ENCODE assay signal across 20 cellular contexts in the genomic region with DNA sequence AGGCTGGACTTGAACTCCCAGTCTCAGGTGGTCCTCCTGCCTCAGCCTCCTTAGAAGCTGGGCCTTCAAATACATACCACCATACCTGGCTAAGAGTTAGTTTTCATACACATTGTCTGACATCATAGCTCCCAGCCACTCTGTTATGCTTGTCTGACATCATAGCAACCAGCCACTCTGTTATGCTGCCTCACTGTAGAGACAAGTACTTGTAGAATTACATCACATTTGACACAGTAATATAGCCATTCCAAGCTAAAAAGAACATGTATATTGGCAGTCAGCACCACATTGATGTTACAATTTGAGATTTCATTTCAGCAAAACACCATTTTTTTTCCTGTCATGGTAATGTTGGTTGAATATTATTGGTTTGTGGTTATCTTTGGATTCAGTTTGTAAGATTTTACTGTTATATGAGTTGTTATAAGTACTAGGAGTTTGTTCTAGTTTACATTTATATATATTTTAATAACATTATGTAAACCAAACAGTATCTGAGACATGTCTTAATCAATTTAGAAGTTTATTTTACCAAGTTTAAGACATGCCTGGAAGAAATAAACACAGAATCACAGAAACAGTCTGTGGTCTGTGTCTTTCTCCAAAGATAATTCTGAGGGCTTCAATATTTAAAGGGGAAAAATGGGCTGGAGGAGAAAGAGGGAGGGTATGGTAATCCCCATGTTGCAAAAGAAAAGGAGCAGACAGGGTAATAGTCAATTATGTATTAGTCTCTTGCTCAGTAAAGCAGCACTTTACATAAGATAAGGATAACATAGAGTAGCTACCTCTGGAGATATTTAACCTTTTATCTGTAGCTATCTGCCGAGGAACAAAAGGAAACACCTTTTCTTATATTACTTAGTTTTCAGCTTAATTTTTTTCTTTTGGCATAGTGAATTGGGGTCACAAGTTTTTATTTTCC. TPM values are rescaled to one million over a fixed set of nuclear protein-coding genes. Genes with fewer than 3 reads are reported as not detected.
DNase-seq lines count a peak whose midpoint lies in the region; ATAC-seq and TF ChIP-seq lines count a peak whose summit lies in the region.
"Had no signal": no experiment of that assay in that cellular context is flagged by ENCODE, and none has a peak within 500 bp of the region (broad histone marks: within the 10 kb centered on the region; RNA-seq: fewer than 3 reads in every experiment).

No MANE protein-coding gene starts in this region.

- H3K9me3 Mint-ChIP-seq in endothelial cell (ENCODE audit: unreplicated experiment) = no peaks in the 10 kb centered on the region
- peaks cover 21% of the 10 kb centered on the region for H3K9me3 Mint-ChIP-seq in mesothelial cell of epicardium
- peaks cover 21% of the 10 kb centered on the region for H3K9me3 Mint-ChIP-seq in activated CD8-positive, alpha-beta T cell treated with anti-CD3 and anti-CD28 coated beads for 36 hours

- H3K4me1 ChIP-seq in Panc1 (ENCODE audit: control insufficient read depth, insufficient read depth, low read length) (0 out of 2 replicates have a peak, but pooled peaks cover 2% of the 10 kb centered on the region), esophagus muscularis mucosa (peaks cover 0 to 8% (median 1%) of the 10 kb centered on the region in 4 donors)
- H3K4me1 ChIP-seq: spleen had no signal

- H3K4me1 Mint-ChIP-seq in endothelial cell (ENCODE audit: unreplicated experiment) (peaks cover 3% of the 10 kb centered on the region), mesothelial cell of epicardium (no peaks in the 10 kb centered on the region)
- H3K4me1 Mint-ChIP-seq in activated CD8-positive, alpha-beta T cell treated with anti-CD3 and anti-CD28 coated beads for 36 hours (ENCODE audit: low read depth) = peaks cover 10% of the 10 kb centered on the region

- H3K36me3 ChIP-seq in Panc1 (ENCODE audit: control insufficient read depth, insufficient read depth, low read length) (no peaks in the 10 kb centered on the region), esophagus muscularis mucosa (no peaks in the 10 kb centered on the region)
- H3K36me3 ChIP-seq: HAP-1 had no signal

- CTCF ChIA-PET in Panc1 (lab: Charles Lee) = no interaction called here
- CTCF ChIA-PET in activated CD8-positive, alpha-beta T cell treated with anti-CD3 and anti-CD28 coated beads for 36 hours (lab: Charles Lee) = no interaction called here

- H3K27ac ChIP-seq in Panc1 (ENCODE audit: low read length) (no peak overlapping the region), esophagus muscularis mucosa (replicated peaks in 1 of 4) (no peak overlapping the region)
- H3K27ac ChIP-seq: 22Rv1, heart right ventricle, spleen had no signal

- H3K36me3 Mint-ChIP-seq in endothelial cell (ENCODE audit: low read depth, unreplicated experiment) (peaks cover 6% of the 10 kb centered on the region), mesothelial cell of epicardium (peaks cover 25% of the 10 kb centered on the region)
- H3K36me3 Mint-ChIP-seq in activated CD8-positive, alpha-beta T cell treated with anti-CD3 and anti-CD28 coated beads for 36 hours (ENCODE audit: low read depth) = peaks cover 23% of the 10 kb centered on the region

- POLR2A ChIA-PET in Panc1 (lab: Charles Lee) = no interaction called here
- POLR2A ChIA-PET in activated CD8-positive, alpha-beta T cell treated with anti-CD3 and anti-CD28 coated beads for 36 hours (lab: Charles Lee) = interaction anchor here (0.6 kb wide), 1 partner anchor 123 kb away, joined by 3 read pairs; no protein-coding TSS in a partner anchor

- TF ChIP-seq EP300 in esophagus muscularis mucosa (IDR thresholded peaks at IDR 0.05) = no peak

- TF ChIP-seq POLR2A in esophagus muscularis mucosa (IDR thresholded peaks at IDR 0.05; ENCODE audit: low read depth) = no peak

- no TSS peak for BruUV-seq in Panc1 (replicated peaks; lab: Mats Ljungman, UMichigan)

- H3K27me3 ChIP-seq in Panc1 (ENCODE audit: control insufficient read depth, insufficient read depth, low read length) (no peaks in the 10 kb centered on the region), esophagus muscularis mucosa (no peaks in the 10 kb centered on the region)
- H3K27me3 ChIP-seq: heart right ventricle, spleen had no signal

- intact Hi-C loops in Panc1 (cut with micrococcal nuclease; ENCODE audit: unreplicated experiment) = no loop called here
- intact Hi-C loops in left ventricle myocardium superior (cut with micrococcal nuclease) = no loop called here
- intact Hi-C loops in activated CD8-positive, alpha-beta T cell treated with anti-CD3 and anti-CD28 coated beads for 36 hours (cut with micrococcal nuclease) = no loop called here
- intact Hi-C loops in esophagus muscularis mucosa (cut with DNase I) = no loop called here

- DNase-seq in DMS53 (lab: John Stamatoyannopoulos, UW) = peak; percentile 52
- no peak for DNase-seq in DMS53 treated with DMSO at 0.1 percent for 48 hours (lab: John Stamatoyannopoulos, UW; ENCODE audit: unreplicated experiment)
- no peak for DNase-seq in Panc1 (ENCODE audit: low read depth, low spot score)
- DNase-seq in endothelial cell (ENCODE audit: low spot score) = no peak
- no peak for DNase-seq in mesothelial cell of epicardium (ENCODE audit: low spot score in 2 of 2, unreplicated experiment in 2 of 2)
- DNase-seq in left ventricle myocardium superior = no peak
- no peak for DNase-seq in activated CD8-positive, alpha-beta T cell treated with anti-CD3 and anti-CD28 coated beads for 36 hours
- no peak for DNase-seq in esophagus muscularis mucosa (ENCODE audit: extremely low spot score)
- DNase-seq: activated T-cell treated with anti-CD3 and anti-CD28 coated beads, Interleukin-2, amount 50 U/mL, for 24 hours; CD4-positive, CD25-positive, alpha-beta regulatory T cell; heart right ventricle; NCI-H1105; NCI-H2227 treated with DMSO at 0.1 percent for 48 hours; SHP77 treated with DMSO at 0.1 percent for 48 hours; spleen had no signal

- in situ Hi-C loops in Panc1 (cut with HindIII; ENCODE audit: low pct_unique_long_range_greater_than_20kb, low sequenced_read_pairs) = no loop called here

- ATAC-seq in Panc1 = peak; percentile 45; the same call in 1 of the 2 replicates
- ATAC-seq in left ventricle myocardium superior = no peak
- no peak for ATAC-seq in activated CD8-positive, alpha-beta T cell treated with anti-CD3 and anti-CD28 coated beads for 36 hours
- ATAC-seq: activated naive CD4-positive, alpha-beta T cell treated with anti-CD3 and anti-CD28 coated beads, Interleukin-2, amount 50 U/mL, for 72 hours; stimulated activated memory B cell treated with anti-CD40 and anti-IgM and Interleukin-4, amounts not matched to agents 10 μg/mL and 1 μg/mL and 100 μg/mL, for 72 hours had no signal

- H3K4me3 Mint-ChIP-seq in endothelial cell (ENCODE audit: unreplicated experiment) (no peak overlapping the region), mesothelial cell of epicardium (no peak overlapping the region)
- no peak overlapping the region for H3K4me3 Mint-ChIP-seq in activated CD8-positive, alpha-beta T cell treated with anti-CD3 and anti-CD28 coated beads for 36 hours
- H3K4me3 Mint-ChIP-seq: activated T-cell treated with anti-CD3 and anti-CD28 coated beads, Interleukin-2, amount 50 U/mL, for 24 hours; IgD-negative memory B cell; stimulated activated memory B cell treated with anti-CD40 and anti-IgM and Interleukin-4, amounts not matched to agents 10 μg/mL and 1 μg/mL and 100 μg/mL, for 72 hours had no signal

- H3K4me3 ChIP-seq in Panc1 (ENCODE audit: low read depth in 2 of 2, low read length in 2 of 2) (no peak overlapping the region), esophagus muscularis mucosa (no peak overlapping the region)
- H3K4me3 ChIP-seq: HAP-1, heart right ventricle, spleen had no signal

- H3K27ac Mint-ChIP-seq in endothelial cell (ENCODE audit: unreplicated experiment) (peak overlapping the region; percentile 48), mesothelial cell of epicardium (peak overlapping the region; percentile 30)
- H3K27ac Mint-ChIP-seq in activated CD8-positive, alpha-beta T cell treated with anti-CD3 and anti-CD28 coated beads for 36 hours = no peak overlapping the region
- H3K27ac Mint-ChIP-seq: activated naive CD4-positive, alpha-beta T cell treated with anti-CD3 and anti-CD28 coated beads, Interleukin-2, amount 50 U/mL, for 72 hours; activated T-cell treated with anti-CD3 and anti-CD28 coated beads, Interleukin-2, amount 50 U/mL, for 24 hours; CD4-positive, CD25-positive, alpha-beta regulatory T cell; IgD-negative memory B cell; stimulated activated memory B cell treated with anti-CD40 and anti-IgM and Interleukin-4, amounts not matched to agents 10 μg/mL and 1 μg/mL and 100 μg/mL, for 72 hours had no signal

- WGBS in esophagus muscularis mucosa = 43% methylated on average over 1 of the region's 1 CpG

- H3K9me3 ChIP-seq in Panc1 (ENCODE audit: control insufficient read depth, insufficient read depth, low read depth, low read length) (peaks cover 5% of the 10 kb centered on the region; the same call in 1 of the 2 replicates), esophagus muscularis mucosa (peaks cover 0 to 16% (median 13%) of the 10 kb centered on the region in 4 donors)
- H3K9me3 ChIP-seq: HAP-1 had no signal

- no peak for TF ChIP-seq CTCF in Panc1 (IDR thresholded peaks at IDR 0.05)
- no peak for TF ChIP-seq CTCF in endothelial cell (IDR thresholded peaks at IDR 0.05; ENCODE audit: unreplicated experiment)
- TF ChIP-seq CTCF in mesothelial cell of epicardium (IDR thresholded peaks at IDR 0.05; ENCODE audit: unreplicated experiment) = no peak
- no peak for TF ChIP-seq CTCF in activated CD8-positive, alpha-beta T cell treated with anti-CD3 and anti-CD28 coated beads for 36 hours (IDR thresholded peaks at IDR 0.05)
- TF ChIP-seq CTCF in esophagus muscularis mucosa (IDR thresholded peaks at IDR 0.05) = no peak

- H3K27me3 Mint-ChIP-seq in endothelial cell (ENCODE audit: unreplicated experiment) = no peaks in the 10 kb centered on the region
- H3K27me3 Mint-ChIP-seq in mesothelial cell of epicardium (ENCODE audit: low read depth) = no peaks in the 10 kb centered on the region
- no peaks in the 10 kb centered on the region for H3K27me3 Mint-ChIP-seq in activated CD8-positive, alpha-beta T cell treated with anti-CD3 and anti-CD28 coated beads for 36 hours
- H3K27me3 Mint-ChIP-seq: activated T-cell treated with anti-CD3 and anti-CD28 coated beads, Interleukin-2, amount 50 U/mL, for 24 hours; CD4-positive, CD25-positive, alpha-beta regulatory T cell; IgD-negative memory B cell; stimulated activated memory B cell treated with anti-CD40 and anti-IgM and Interleukin-4, amounts not matched to agents 10 μg/mL and 1 μg/mL and 100 μg/mL, for 72 hours had no signal

RNA-seq across cellular contexts. Expression of a gene that starts 43.0 kb away (rescaled TPM):
- total RNA-seq in Panc1 (2021; ENCODE audit: unreplicated experiment) (36.1 TPM), endothelial cell (ENCODE audit: unreplicated experiment) (71.8 TPM), mesothelial cell of epicardium (36.3 to 38.1 TPM (median 37.9 TPM) in 3 replicates), left ventricle myocardium superior (43.8 TPM), esophagus muscularis mucosa (10 to 100 TPM; 15.8 to 26.7 (median 22.8) TPM)
- 18.2 TPM for polyA plus RNA-seq in Panc1 (2012; ENCODE audit: insufficient read length)
- total RNA-seq in activated CD8-positive, alpha-beta T cell treated with anti-CD3 and anti-CD28 coated beads for 36 hours = 10 to 100 TPM; 12.8 to 14.4 TPM
